Comparison of ENCODE assay signal across 9 cellular contexts in the genomic region with DNA sequence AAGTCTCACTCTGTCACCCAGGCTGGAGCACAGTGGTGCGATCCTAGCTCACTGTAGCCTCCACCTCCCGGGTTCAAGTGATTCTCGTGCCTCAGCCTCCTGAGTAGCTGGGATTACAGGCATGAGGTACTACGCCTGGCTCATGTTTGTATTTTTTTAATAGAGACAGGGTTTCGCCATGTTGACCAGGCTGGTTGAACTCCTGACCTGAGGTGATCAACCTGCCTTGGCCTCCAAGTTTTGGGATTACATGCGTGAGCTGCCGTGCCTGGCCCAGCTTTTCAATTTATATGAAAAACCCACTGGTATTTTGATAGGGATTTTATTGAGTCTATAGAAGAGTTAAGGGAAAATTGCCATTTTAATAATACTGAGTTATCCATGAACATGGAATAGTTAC.
"Had no signal": no experiment of that assay in that cellular context is flagged by ENCODE, and none has a peak within 500 bp of the region (broad histone marks: within the 10 kb centered on the region; RNA-seq: fewer than 3 reads in every experiment).

No MANE protein-coding gene starts in this region.

- H3K9ac ChIP-seq: GM23248, KMS-11 had no signal

- H3K4me1 Mint-ChIP-seq: H9 had no signal

- DNase-seq: GM23248, GOT3, H9, HCEC 1CT, KBM-7 had no signal

- H2AFZ ChIP-seq: GM23248 had no signal

- FAIRE-seq: H54, HTR-8/SVneo had no signal

- H3K27ac ChIP-seq: GM23248, KMS-11 had no signal

- H3K4me2 ChIP-seq: KMS-11 had no signal

- H3K27me3 Mint-ChIP-seq: IgD-negative memory B cell had no signal

- H3K4me3 ChIP-seq: GM23248 had no signal

- H3K9me3 Mint-ChIP-seq: H9, IgD-negative memory B cell had no signal

- H3K4me3 Mint-ChIP-seq: H9 had no signal
